ENCODE assay signal across 8 cellular contexts in genomic region chr12:92034858-92035401, GRCh38.
DNase-seq lines count a peak whose midpoint lies in the region; ATAC-seq and TF ChIP-seq lines count a peak whose summit lies in the region.

No MANE protein-coding gene starts in this region.

- CTCF ChIA-PET in activated B cell treated with CpG ODN at 0.5 μM for 24 hours (lab: Charles Lee), result no interaction called here

- TF ChIP-seq CTCF in activated B cell treated with CpG ODN at 0.5 μM for 24 hours (IDR thresholded peaks at IDR 0.05), result no peak

- intact Hi-C loops in activated B cell treated with CpG ODN at 0.5 μM for 24 hours (cut with micrococcal nuclease), result loop anchor here (1.0 to 5.0 kb wide), 7 partner anchors 14 to 431 kb away; no protein-coding TSS in a partner anchor

- H3K36me3 Mint-ChIP-seq in activated B cell treated with CpG ODN at 0.5 μM for 24 hours (ENCODE audit: low read depth), result no peaks in the 10 kb centered on the region

- ATAC-seq in HG02610 (IDR thresholded peaks at IDR 0.05; ENCODE audit: unreplicated experiment), result peak; percentile 82
- ATAC-seq in activated B cell treated with CpG ODN at 0.5 μM for 24 hours (ENCODE audit: low read depth), result peak; percentile 91

- H3K4me3 Mint-ChIP-seq in activated B cell treated with CpG ODN at 0.5 μM for 24 hours, result peak overlapping the region; percentile 67

- peaks cover 65% of the 10 kb centered on the region for H3K4me1 Mint-ChIP-seq in activated B cell treated with CpG ODN at 0.5 μM for 24 hours

- POLR2A ChIA-PET in activated B cell treated with CpG ODN at 0.5 μM for 24 hours (lab: Charles Lee), result interaction anchor here (1.0 to 2.6 kb wide), 2 partner anchors 110 to 138 kb away, joined by 3 to 12 read pairs; partner anchors contain the start of gene BTG1

- peak; percentile 63 to 87 for DNase-seq in NCI-H2081 (lab: John Stamatoyannopoulos, UW)
- no peak for DNase-seq in NCI-H2081 treated with DMSO at 0.1 percent for 48 hours (lab: John Stamatoyannopoulos, UW)
- peak; percentile 73 for DNase-seq in NCI-H146 (lab: John Stamatoyannopoulos, UW)
- DNase-seq in activated B cell treated with CpG ODN at 0.5 μM for 24 hours, result peak; percentile 50
- DNase-seq in dedifferentiated amniotic fluid mesenchymal stem cell (ENCODE audit: extremely low spot score), result peak; percentile 22
- peak; percentile 14 for DNase-seq in midbrain (lab: John Stamatoyannopoulos, UW)
- peak; percentile 16 for DNase-seq in stimulated activated naive CD4-positive, alpha-beta T cell treated with Interleukin-2 at 50 U/mL for 16 hours (lab: John Stamatoyannopoulos, UW)

- peaks cover 2% of the 10 kb centered on the region for H3K9me3 Mint-ChIP-seq in activated B cell treated with CpG ODN at 0.5 μM for 24 hours

- peak overlapping the region; percentile 86 for H3K27ac Mint-ChIP-seq in activated B cell treated with CpG ODN at 0.5 μM for 24 hours

- no peaks in the 10 kb centered on the region for H3K27me3 Mint-ChIP-seq in activated B cell treated with CpG ODN at 0.5 μM for 24 hours
